15 cellular contexts compared by ENCODE assay signal in the genomic region with DNA sequence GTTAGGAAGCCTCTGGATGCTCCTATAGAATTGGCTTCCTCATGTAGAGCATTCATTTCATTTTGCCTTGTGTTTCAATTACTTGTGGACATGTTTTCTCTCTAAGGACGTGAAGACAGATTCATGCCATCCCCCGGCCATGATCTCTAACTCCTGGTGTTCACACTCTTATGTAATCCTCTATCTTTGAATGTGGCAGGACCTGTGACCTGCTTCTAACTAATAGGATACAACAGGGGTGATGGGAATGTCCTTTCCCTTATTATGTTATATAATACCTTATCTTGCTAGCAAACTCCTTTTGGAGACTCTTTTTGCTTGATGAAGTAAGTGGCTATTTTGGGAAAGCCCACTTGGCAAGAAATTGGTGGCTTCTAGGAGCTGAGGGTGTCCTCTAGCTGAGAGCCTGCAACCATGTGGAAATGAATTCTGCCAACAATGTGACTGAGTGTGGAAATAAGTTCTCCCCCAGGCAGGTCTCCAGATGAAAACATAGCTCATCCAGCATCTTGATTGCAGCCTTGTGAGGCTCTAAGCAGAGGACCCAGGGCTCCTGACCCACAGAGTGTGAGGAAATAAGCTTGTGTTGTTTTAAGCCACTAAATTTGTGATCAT. TPM values are rescaled to one million over a fixed set of nuclear protein-coding genes. Genes with fewer than 3 reads are reported as not detected.
"Had no signal": no experiment of that assay in that cellular context is flagged by ENCODE, and none has a peak within 500 bp of the region (broad histone marks: within the 10 kb centered on the region; RNA-seq: fewer than 3 reads in every experiment).

No MANE protein-coding gene starts in this region.

- H3K4me3 ChIP-seq: SJSA1, testis, upper lobe of right lung had no signal

- H3K4me1 ChIP-seq: SJSA1, testis, upper lobe of right lung had no signal

- ATAC-seq: naive thymus-derived CD4-positive, alpha-beta T cell had no signal

- H3K36me3 ChIP-seq: SJSA1, upper lobe of right lung had no signal

- DNase-seq: activated CD4-positive, alpha-beta T cell treated with anti-CD3 and anti-CD28 coated beads, Interleukin-2, amount 10 ng/mL, durations not matched to agents 7 days and 5 days; activated CD4-positive, CD25-positive, alpha-beta regulatory T cell; activated naive CD8-positive, alpha-beta T cell treated with anti-CD3 and anti-CD28 coated beads for 36 hours; amygdala; foreskin fibroblast; mammary epithelial cell; naive thymus-derived CD4-positive, alpha-beta T cell; retina; testis; upper lobe of right lung had no signal

- H3K27me3 ChIP-seq: testis had no signal

- H3K9me3 ChIP-seq: SJSA1, testis, upper lobe of right lung had no signal

- H3K27ac ChIP-seq: SJSA1, testis, upper lobe of right lung had no signal

RNA-seq across cellular contexts. Expression of gene DPYSL5, which starts 13.8 kb away (rescaled TPM):
- total RNA-seq: activated CD4-positive, alpha-beta T cell treated with anti-CD3 and anti-CD28 coated beads, Interleukin-2, amount 10 ng/mL, durations not matched to agents 7 days and 5 days; activated CD8-positive, alpha-beta memory T cell treated with anti-CD3 and anti-CD28 coated beads for 36 hours; activated naive CD8-positive, alpha-beta T cell treated with anti-CD3 and anti-CD28 coated beads for 36 hours; mammary epithelial cell; mononuclear cell; naive thymus-derived CD4-positive, alpha-beta T cell; SJSA1; T-helper 2 cell treated with Interferon-gamma antibody and Interleukin-4, amounts not matched to agents 100 ng/mL and 5 ng/mL, for 36 hours; upper lobe of right lung had no signal
- polyA plus RNA-seq: esophagus; mammary epithelial cell; naive thymus-derived CD4-positive, alpha-beta T cell had no signal
